ENCODE assay signal across 2 cellular contexts in genomic region chr11:133052537-133052936, GRCh38.
TF ChIP-seq lines count a peak whose summit lies in the region.

No MANE protein-coding gene starts in this region.

TF ChIP-seq in liver, 16 proteins besides CTCF, POLR2A, EP300 and RAD21 (continued from another document):
- TF ChIP-seq ZBTB33 (IDR thresholded peaks at IDR 0.05) (peak; percentile 74), FOXA2 (IDR thresholded peaks at IDR 0.05) (peak; percentile 18), JUND (IDR thresholded peaks at IDR 0.05) (peak in 1 of 2 donors; percentile 76), NR2F2 (IDR thresholded peaks at IDR 0.05) (no peak), HNF4G (IDR thresholded peaks at IDR 0.05) (peak; percentile 59), SP1 (IDR thresholded peaks at IDR 0.05) (peak; percentile 72), YY1 (IDR thresholded peaks at IDR 0.05) (peak; percentile 67), TAF1 (conservative IDR thresholded peaks at IDR 0.05) (no peak), ATF3 (IDR thresholded peaks at IDR 0.05) (no peak), RXRA (IDR thresholded peaks at IDR 0.05) (peak; percentile 22 to 86), REST (IDR thresholded peaks at IDR 0.05) (peak; percentile 44)

TF ChIP-seq in HepG2, 621 proteins besides CTCF, POLR2A, EP300 and RAD21 (continued from another document):
- TF ChIP-seq ZNF143 (CRISPR knock-in tag; IDR thresholded peaks at IDR 0.05) (no peak), TBX2 (CRISPR knock-in tag; IDR thresholded peaks at IDR 0.05; ENCODE audit: borderline replicate concordance) (no peak), ZNF543 (CRISPR knock-in tag; IDR thresholded peaks at IDR 0.05) (no peak), IKZF1 (IDR thresholded peaks at IDR 0.05) (no peak), TSC22D2 (CRISPR knock-in tag; IDR thresholded peaks at IDR 0.05; ENCODE audit: borderline replicate concordance) (no peak), ZNF235 (CRISPR knock-in tag; IDR thresholded peaks at IDR 0.05; ENCODE audit: borderline replicate concordance) (no peak), ATF5 (CRISPR knock-in tag; IDR thresholded peaks at IDR 0.05; ENCODE audit: low read depth) (no peak), ARID4A (CRISPR knock-in tag; IDR thresholded peaks at IDR 0.05; ENCODE audit: borderline replicate concordance) (no peak)
